ENCODE assay signal across 21 cellular contexts in genomic region chr2:105288133-105288532, GRCh38. TPM values are rescaled to one million over a fixed set of nuclear protein-coding genes. Genes with fewer than 3 reads are reported as not detected.
"Had no signal": no experiment of that assay in that cellular context is flagged by ENCODE, and none has a peak within 500 bp of the region (broad histone marks: within the 10 kb centered on the region; RNA-seq: fewer than 3 reads in every experiment).

No MANE protein-coding gene starts in this region.

- H3K4me3 ChIP-seq: esophagus muscularis mucosa, gastrocnemius medialis, heart right ventricle, sigmoid colon, skin epidermis, suprapubic skin, thyroid gland, upper lobe of right lung, vagina had no signal

- H3K4me3 Mint-ChIP-seq: naive thymus-derived CD4-positive, alpha-beta T cell; nephron progenitor cell; stimulated activated naive B cell treated with anti-CD40 and anti-IgM and Interleukin-4, amounts not matched to agents 10 μg/mL and 1 μg/mL and 100 μg/mL, for 72 hours had no signal

- H3K27me3 ChIP-seq: esophagus muscularis mucosa, gastrocnemius medialis, heart right ventricle, sigmoid colon, suprapubic skin, thyroid gland, upper lobe of right lung, vagina had no signal

- ATAC-seq: heart right ventricle had no signal

- H3K4me1 ChIP-seq: esophagus muscularis mucosa, gastrocnemius medialis, heart right ventricle, sigmoid colon, suprapubic skin, thyroid gland, upper lobe of right lung, vagina had no signal

- H3K27ac Mint-ChIP-seq: nephron progenitor cell; stimulated activated naive B cell treated with anti-CD40 and anti-IgM and Interleukin-4, amounts not matched to agents 10 μg/mL and 1 μg/mL and 100 μg/mL, for 72 hours had no signal

- H3K9me3 ChIP-seq: esophagus muscularis mucosa, gastrocnemius medialis, heart right ventricle, sigmoid colon, suprapubic skin, thyroid gland, upper lobe of right lung, vagina had no signal

- DNase-seq: effector memory CD4-positive, alpha-beta T cell; gastrocnemius medialis; heart right ventricle; sigmoid colon; stimulated activated naive B cell treated with anti-CD40 and anti-IgM and Interleukin-4, amounts not matched to agents 10 μg/mL and 1 μg/mL and 100 μg/mL, for 72 hours; upper lobe of right lung had no signal

- H3K9me3 Mint-ChIP-seq: naive thymus-derived CD4-positive, alpha-beta T cell; nephron progenitor cell; stimulated activated naive B cell treated with anti-CD40 and anti-IgM and Interleukin-4, amounts not matched to agents 10 μg/mL and 1 μg/mL and 100 μg/mL, for 72 hours had no signal

- H3K27me3 Mint-ChIP-seq: naive thymus-derived CD4-positive, alpha-beta T cell; stimulated activated naive B cell treated with anti-CD40 and anti-IgM and Interleukin-4, amounts not matched to agents 10 μg/mL and 1 μg/mL and 100 μg/mL, for 72 hours had no signal

- H3K27ac ChIP-seq: epithelial cell of prostate, esophagus muscularis mucosa, gastrocnemius medialis, heart right ventricle, sigmoid colon, skin epidermis, suprapubic skin, thyroid gland, upper lobe of right lung, vagina had no signal

RNA-seq across cellular contexts. Expression of gene GPR45, which starts 46.6 kb away (rescaled TPM):
- total RNA-seq: esophagus muscularis mucosa; fibroblast of villous mesenchyme; gastrocnemius medialis; heart right ventricle; liver; lung microvascular endothelial cell; mesenteric fat pad; mononuclear cell; naive thymus-derived CD4-positive, alpha-beta T cell; osteocyte; pulmonary artery endothelial cell; sigmoid colon; suprapubic skin; thyroid gland; upper lobe of right lung; vagina had no signal
